Comparison of ENCODE assay signal across 11 cellular contexts in genomic region chr10:68992721-68993440, GRCh38. TPM values are rescaled to one million over a fixed set of nuclear protein-coding genes. Genes with fewer than 3 reads are reported as not detected.
A peak's percentile ranks its signal among the peaks of the same experiment; 100 is the strongest.
DNase-seq lines count a peak whose midpoint lies in the region; ATAC-seq and TF ChIP-seq lines count a peak whose summit lies in the region.
"Had no signal": no experiment of that assay in that cellular context is flagged by ENCODE, and none has a peak within 500 bp of the region (broad histone marks: within the 10 kb centered on the region; RNA-seq: fewer than 3 reads in every experiment).

No MANE protein-coding gene starts in this region.

- H3K9ac ChIP-seq in rectal smooth muscle tissue (ENCODE audit: low read length), result no peak overlapping the region

- H3K9me3 ChIP-seq in CD4-positive, alpha-beta memory T cell (ENCODE audit: control insufficient read depth in 1 of 2, low read length in 2 of 2), result no peaks in the 10 kb centered on the region

- ATAC-seq in T-cell (replicated peaks in 1 of 4) (no peak), GM18519 (IDR thresholded peaks at IDR 0.05; ENCODE audit: low FRiP score, unreplicated experiment) (no peak)
- no peak for ATAC-seq in natural killer cell treated with Interleukin-12 subunit alpha and Interleukin-12 subunit beta and Interleukin-15 and Interleukin-18, amount 100 ng/mL, for 72 hours
- ATAC-seq: HCT116 had no signal

- no peaks in the 10 kb centered on the region for H3K27me3 Mint-ChIP-seq in CD4-positive, alpha-beta memory T cell
- H3K27me3 Mint-ChIP-seq in T-cell, result no peaks in the 10 kb centered on the region
- H3K27me3 Mint-ChIP-seq in natural killer cell treated with Interleukin-12 subunit alpha and Interleukin-12 subunit beta and Interleukin-15 and Interleukin-18, amount 100 ng/mL, for 72 hours, result no peaks in the 10 kb centered on the region

- peaks cover 0 to 4% (median 0%) of the 10 kb centered on the region in 8 donors for H3K9me3 Mint-ChIP-seq in CD4-positive, alpha-beta memory T cell
- no peaks in the 10 kb centered on the region for H3K9me3 Mint-ChIP-seq in T-cell
- no peaks in the 10 kb centered on the region for H3K9me3 Mint-ChIP-seq in natural killer cell treated with Interleukin-12 subunit alpha and Interleukin-12 subunit beta and Interleukin-15 and Interleukin-18, amount 100 ng/mL, for 72 hours

- peak overlapping the region; percentile 4 to 65 (median 52) for H3K27ac Mint-ChIP-seq in CD4-positive, alpha-beta memory T cell
- peak overlapping the region; percentile 10 to 72 for H3K27ac Mint-ChIP-seq in T-cell
- peak overlapping the region in 1 of 2 donors; percentile 0 for H3K27ac Mint-ChIP-seq in natural killer cell treated with Interleukin-12 subunit alpha and Interleukin-12 subunit beta and Interleukin-15 and Interleukin-18, amount 100 ng/mL, for 72 hours

- peaks cover 49 to 74% (median 63%) of the 10 kb centered on the region in 4 donors for H3K4me1 Mint-ChIP-seq in CD4-positive, alpha-beta memory T cell
- peaks cover 71 to 79% (median 76%) of the 10 kb centered on the region in 3 donors for H3K4me1 Mint-ChIP-seq in T-cell
- peaks cover 32 to 42% of the 10 kb centered on the region in 2 donors for H3K4me1 Mint-ChIP-seq in natural killer cell treated with Interleukin-12 subunit alpha and Interleukin-12 subunit beta and Interleukin-15 and Interleukin-18, amount 100 ng/mL, for 72 hours (ENCODE audit: low read depth in 2 of 2)

- H3K4me3 ChIP-seq in CD4-positive, alpha-beta memory T cell (ENCODE audit: low read length in 2 of 2), result no peak overlapping the region
- peak overlapping the region; percentile 12 to 14 for H3K4me3 ChIP-seq in foreskin fibroblast (ENCODE audit: low read depth in 1 of 2, low read length in 2 of 2)
- no peak overlapping the region for H3K4me3 ChIP-seq in rectal smooth muscle tissue (ENCODE audit: low read length)

- CTCF ChIA-PET in CD4-positive, alpha-beta memory T cell (lab: Charles Lee; ENCODE audit: partially characterized antibody), result interaction anchor here (0.9 to 1.1 kb wide), 3 partner anchors 14 to 101 kb away, joined by 3 to 4 read pairs (median 3); no protein-coding TSS in a partner anchor
- CTCF ChIA-PET in T-cell (lab: Charles Lee) (interaction anchor here (0.6 to 0.9 kb wide), 2 partner anchors 12 to 35 kb away, joined by 3 read pairs; no protein-coding TSS in a partner anchor), GM10248 (lab: Yijun Ruan, JAX) (interaction anchor here (3.1 kb wide), 1 partner anchor 13 kb away, joined by 23 read pairs; no protein-coding TSS in a partner anchor)

- H3K36me3 Mint-ChIP-seq in CD4-positive, alpha-beta memory T cell, result peaks cover 0 to 11% of the 10 kb centered on the region in 2 donors
- no peaks in the 10 kb centered on the region for H3K36me3 Mint-ChIP-seq in T-cell
- no peaks in the 10 kb centered on the region for H3K36me3 Mint-ChIP-seq in natural killer cell treated with Interleukin-12 subunit alpha and Interleukin-12 subunit beta and Interleukin-15 and Interleukin-18, amount 100 ng/mL, for 72 hours

- peak overlapping the region in 6 of 8 donors; percentile 3 to 55 (median 36) for H3K4me3 Mint-ChIP-seq in CD4-positive, alpha-beta memory T cell
- no peak overlapping the region for H3K4me3 Mint-ChIP-seq in T-cell
- no peak overlapping the region for H3K4me3 Mint-ChIP-seq in natural killer cell treated with Interleukin-12 subunit alpha and Interleukin-12 subunit beta and Interleukin-15 and Interleukin-18, amount 100 ng/mL, for 72 hours

- no peaks in the 10 kb centered on the region for H3K36me3 ChIP-seq in CD4-positive, alpha-beta memory T cell (ENCODE audit: insufficient read depth, low read length)
- no peaks in the 10 kb centered on the region for H3K36me3 ChIP-seq in rectal smooth muscle tissue (ENCODE audit: control insufficient read depth, insufficient read depth, low read length)

- H3K27me3 ChIP-seq in CD4-positive, alpha-beta memory T cell (ENCODE audit: insufficient read depth, low read length), result no peaks in the 10 kb centered on the region
- no peaks in the 10 kb centered on the region for H3K27me3 ChIP-seq in rectal smooth muscle tissue (ENCODE audit: control insufficient read depth, insufficient read depth, low read length)

- TF ChIP-seq CTCF in foreskin fibroblast (IDR thresholded peaks at IDR 0.05; ENCODE audit: low read depth, low read length), result no peak
- TF ChIP-seq CTCF in GM20000 (IDR thresholded peaks at IDR 0.05; ENCODE audit: extremely low read depth, missing control alignments), result no peak
- TF ChIP-seq CTCF in GM10248 (IDR thresholded peaks at IDR 0.05; ENCODE audit: control extremely low read depth, extremely low read depth, low read depth, missing control alignments), result no peak

- no peak overlapping the region for H3K27ac ChIP-seq in CD4-positive, alpha-beta memory T cell (ENCODE audit: low read depth, low read length)
- H3K27ac ChIP-seq in rectal smooth muscle tissue (ENCODE audit: low read depth, low read length), result peak overlapping the region; percentile 70

- POLR2A ChIA-PET in CD4-positive, alpha-beta memory T cell (lab: Charles Lee; ENCODE audit: partially characterized antibody), result interaction anchor here (1.3 kb wide), 1 partner anchor 101 kb away, joined by 4 read pairs; no protein-coding TSS in a partner anchor
- POLR2A ChIA-PET in T-cell (lab: Charles Lee) (interaction anchor here (0.5 to 0.6 kb wide), 3 partner anchors 15 to 1057 kb away, joined by 3 to 5 read pairs (median 3); no protein-coding TSS in a partner anchor), GM10248 (lab: Yijun Ruan, JAX) (no interaction called here)

- no peak for DNase-seq in CD4-positive, alpha-beta memory T cell
- DNase-seq in T-cell (no peak), foreskin fibroblast (peak; percentile 94 to 96), GM20000 (ENCODE audit: low spot score) (no peak), GM10248 (ENCODE audit: extremely low spot score) (no peak)
- DNase-seq in natural killer cell treated with Interleukin-12 subunit alpha and Interleukin-12 subunit beta and Interleukin-15 and Interleukin-18, amount 100 ng/mL, for 72 hours (ENCODE audit: low spot score), result no peak
- DNase-seq: activated CD8-positive, alpha-beta memory T cell treated with anti-CD3 and anti-CD28 coated beads for 24 hours; NCI-H1417 had no signal

- H3K4me1 ChIP-seq in CD4-positive, alpha-beta memory T cell (ENCODE audit: insufficient read depth, low read length), result peaks cover 67% of the 10 kb centered on the region
- H3K4me1 ChIP-seq in rectal smooth muscle tissue (ENCODE audit: control insufficient read depth, insufficient read depth, low read length), result peaks cover 17% of the 10 kb centered on the region

- intact Hi-C loops in CD4-positive, alpha-beta memory T cell (cut with micrococcal nuclease), result no loop called here

RNA-seq across cellular contexts. Expression of gene KIFBP, which starts 4.3 kb away (rescaled TPM):
- total RNA-seq in CD4-positive, alpha-beta memory T cell, result 10 to 100 TPM; 17.9 to 18.5 TPM
- 1 to 10 TPM; 2.7 to 8.1 TPM for polyA plus RNA-seq in CD4-positive, alpha-beta memory T cell
- 10 to 100 TPM in 3 of 5 donors, 1 to 10 TPM in 2; 5.9 to 15.2 (median 13.2) TPM for total RNA-seq in T-cell
- 10 to 100 TPM; 13.4 to 14.3 TPM for total RNA-seq in natural killer cell treated with Interleukin-12 subunit alpha and Interleukin-12 subunit beta and Interleukin-15 and Interleukin-18, amount 100 ng/mL, for 72 hours

RNA-seq across cellular contexts. Expression of gene DDX21, which starts 36.9 kb away (rescaled TPM):
- total RNA-seq in CD4-positive, alpha-beta memory T cell, result 10 to 100 TPM; 50.6 to 57.1 TPM
- polyA plus RNA-seq in CD4-positive, alpha-beta memory T cell, result 10 to 100 TPM; 20.3 to 20.7 TPM
- 10 to 100 TPM; 53.7 to 86.0 (median 60.7) TPM for total RNA-seq in T-cell
- 100 to 1,000 TPM; 173 to 209 TPM for total RNA-seq in natural killer cell treated with Interleukin-12 subunit alpha and Interleukin-12 subunit beta and Interleukin-15 and Interleukin-18, amount 100 ng/mL, for 72 hours

Comparison
In these comparisons a context has a peak if more than half of its experiments do, and no peak if none do; other contexts are left out.
1. DNase-seq: peak in foreskin fibroblast (2 of 2); none in CD4-positive, alpha-beta memory T cell (0 of 5), T-cell (0 of 34), natural killer cell treated with Interleukin-12 subunit alpha and Interleukin-12 subunit beta and Interleukin-15 and Interleukin-18, amount 100 ng/mL, for 72 hours (single experiment), GM20000 (single experiment) and GM10248 (single experiment).
2. H3K4me3 ChIP-seq: peak in foreskin fibroblast (2 of 2); none in CD4-positive, alpha-beta memory T cell (0 of 2) and rectal smooth muscle tissue (single experiment).
3. H3K4me3 Mint-ChIP-seq: peak in CD4-positive, alpha-beta memory T cell (6 of 8); none in T-cell (0 of 3) and natural killer cell treated with Interleukin-12 subunit alpha and Interleukin-12 subunit beta and Interleukin-15 and Interleukin-18, amount 100 ng/mL, for 72 hours (single experiment).